Comparison of ENCODE assay signal across 8 cellular contexts in the genomic region with DNA sequence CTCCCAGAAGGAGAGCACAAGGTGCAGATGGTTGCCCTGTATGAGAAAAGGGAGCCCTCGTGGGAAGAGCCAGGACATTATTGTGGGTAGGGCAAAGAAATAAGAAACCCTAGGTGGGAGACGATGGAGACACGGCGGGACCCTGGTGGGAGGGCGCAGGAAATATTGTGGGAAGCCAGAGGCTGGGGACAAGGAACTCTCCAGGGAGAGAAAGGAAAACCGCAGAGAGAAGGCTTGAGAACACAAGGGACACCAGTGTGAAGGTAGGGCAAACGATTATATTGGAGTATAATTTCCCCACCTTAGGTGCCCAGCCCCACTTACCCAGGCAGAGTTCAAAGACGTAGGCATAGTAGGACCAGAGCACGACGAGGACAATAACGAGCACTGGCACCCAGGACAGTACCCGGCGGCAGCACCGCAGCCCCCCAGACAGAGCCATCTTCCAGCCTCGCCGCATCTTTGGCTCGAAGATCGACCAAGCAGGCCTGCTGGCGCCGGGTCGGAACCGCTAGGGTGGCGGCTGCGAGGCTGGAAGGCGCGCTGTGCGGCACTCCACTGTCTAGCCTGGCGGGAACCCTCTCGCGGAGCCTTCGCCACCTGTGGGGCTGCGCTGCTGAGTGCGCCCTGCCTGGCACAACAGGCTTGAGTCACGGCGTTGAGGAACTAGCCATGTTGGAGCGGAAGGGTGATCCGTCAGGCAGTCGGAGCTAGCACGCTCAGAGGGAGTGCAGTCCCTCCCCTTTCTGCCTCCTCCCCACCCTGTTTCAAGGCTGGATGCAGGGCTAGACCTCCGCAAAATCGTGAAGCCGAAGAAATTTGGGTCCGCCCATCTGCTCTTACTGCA. TPM values are rescaled to one million over a fixed set of nuclear protein-coding genes. Genes with fewer than 3 reads are reported as not detected.
DNase-seq lines count a peak whose midpoint lies in the region; ATAC-seq and TF ChIP-seq lines count a peak whose summit lies in the region.

A gene with protein sequence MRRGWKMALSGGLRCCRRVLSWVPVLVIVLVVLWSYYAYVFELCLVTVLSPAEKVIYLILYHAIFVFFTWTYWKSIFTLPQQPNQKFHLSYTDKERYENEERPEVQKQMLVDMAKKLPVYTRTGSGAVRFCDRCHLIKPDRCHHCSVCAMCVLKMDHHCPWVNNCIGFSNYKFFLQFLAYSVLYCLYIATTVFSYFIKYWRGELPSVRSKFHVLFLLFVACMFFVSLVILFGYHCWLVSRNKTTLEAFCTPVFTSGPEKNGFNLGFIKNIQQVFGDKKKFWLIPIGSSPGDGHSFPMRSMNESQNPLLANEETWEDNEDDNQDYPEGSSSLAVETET (minus strand): TSS at position 473 of the 847 bp plus-strand sequence. CDS start 13 bp downstream, at position 460.

- H3K4me1 ChIP-seq in mucosa of stomach (ENCODE audit: control insufficient read depth, insufficient read depth, low read length) = no peaks in the 10 kb centered on the region

- peak within 1 kb of the TSS; percentile 57 for H3K4me3 Mint-ChIP-seq in stimulated activated effector memory CD8-positive, alpha-beta T cell treated with anti-CD3 and anti-CD28 coated beads, Interleukin-12 subunit alpha, Interleukin-12 subunit beta, amount 100 ng/mL, for 72 hours

- H3K9me3 ChIP-seq in mucosa of stomach (ENCODE audit: control insufficient read depth, low read length) = no peaks in the 10 kb centered on the region

- TF ChIP-seq CTCF in epithelial cell of proximal tubule (conservative IDR thresholded peaks at IDR 0.05; ENCODE audit: low read depth, low read length) = no peak

- peak; percentile 86 for ATAC-seq in stimulated activated effector memory CD8-positive, alpha-beta T cell treated with anti-CD3 and anti-CD28 coated beads, Interleukin-12 subunit alpha, Interleukin-12 subunit beta, amount 100 ng/mL, for 72 hours

- H3K9ac ChIP-seq in mucosa of stomach (ENCODE audit: low read length) = peak within 1 kb of the TSS; percentile 15

- no peaks in the 10 kb centered on the region for H3K9me3 Mint-ChIP-seq in stimulated activated effector memory CD8-positive, alpha-beta T cell treated with anti-CD3 and anti-CD28 coated beads, Interleukin-12 subunit alpha, Interleukin-12 subunit beta, amount 100 ng/mL, for 72 hours

- H3K27ac Mint-ChIP-seq in stimulated activated effector memory CD8-positive, alpha-beta T cell treated with anti-CD3 and anti-CD28 coated beads, Interleukin-12 subunit alpha, Interleukin-12 subunit beta, amount 100 ng/mL, for 72 hours = no peak within 1 kb of the TSS

- peak; percentile 10 for DNase-seq in D341Med (ENCODE audit: low spot score)
- DNase-seq in NCI-H2227 (lab: John Stamatoyannopoulos, UW; ENCODE audit: unreplicated experiment) = peak; percentile 74
- peak; percentile 61 for DNase-seq in activated T-cell treated with anti-CD3 and anti-CD28 coated beads, Interleukin-2, amount 50 U/mL, for 1 hour
- DNase-seq in epithelial cell of proximal tubule (ENCODE audit: low read depth) = no peak
- peak; percentile 1 to 45 for DNase-seq in stimulated activated effector memory CD8-positive, alpha-beta T cell treated with anti-CD3 and anti-CD28 coated beads, Interleukin-12 subunit alpha, Interleukin-12 subunit beta, amount 100 ng/mL, for 72 hours (ENCODE audit: low spot score in 2 of 2)
- DNase-seq in GM19240 (ENCODE audit: insufficient read length, low spot score) = no peak
- no peak for DNase-seq in NK-92 treated with Interleukin-12 subunit alpha and Interleukin-12 subunit beta, amount 100 ng/mL, for 24 hours (lab: John Stamatoyannopoulos, UW)

- H3K4me3 ChIP-seq in epithelial cell of proximal tubule (ENCODE audit: low read depth, low read length) (peak within 1 kb of the TSS; percentile 67), mucosa of stomach (ENCODE audit: low read length) (no peak within 1 kb of the TSS)

- H3K27me3 ChIP-seq in mucosa of stomach (ENCODE audit: control insufficient read depth, insufficient read depth, low read length) = no peaks in the 10 kb centered on the region

- H3K36me3 ChIP-seq in mucosa of stomach (ENCODE audit: control insufficient read depth, insufficient read depth, low read length) = no peaks in the 10 kb centered on the region

- peaks cover 12% of the 10 kb centered on the region for H3K4me1 Mint-ChIP-seq in stimulated activated effector memory CD8-positive, alpha-beta T cell treated with anti-CD3 and anti-CD28 coated beads, Interleukin-12 subunit alpha, Interleukin-12 subunit beta, amount 100 ng/mL, for 72 hours

- no peaks in the 10 kb centered on the region for H3K36me3 Mint-ChIP-seq in stimulated activated effector memory CD8-positive, alpha-beta T cell treated with anti-CD3 and anti-CD28 coated beads, Interleukin-12 subunit alpha, Interleukin-12 subunit beta, amount 100 ng/mL, for 72 hours

RNA-seq across cellular contexts. Expression of the gene that starts here (rescaled TPM):
- 0.29 and 1.1 TPM in 2 replicates for total RNA-seq in epithelial cell of proximal tubule

Comparison
In these comparisons a context has a peak if more than half of its experiments do, and no peak if none do; other contexts are left out.
1. DNase-seq: peak in D341Med (single experiment), NCI-H2227 (single experiment), activated T-cell treated with anti-CD3 and anti-CD28 coated beads, Interleukin-2, amount 50 U/mL, for 1 hour (single experiment) and stimulated activated effector memory CD8-positive, alpha-beta T cell treated with anti-CD3 and anti-CD28 coated beads, Interleukin-12 subunit alpha, Interleukin-12 subunit beta, amount 100 ng/mL, for 72 hours (2 of 2); none in epithelial cell of proximal tubule (single experiment), GM19240 (single experiment) and NK-92 treated with Interleukin-12 subunit alpha and Interleukin-12 subunit beta, amount 100 ng/mL, for 24 hours (single experiment).